ENCODE assay signal across 39 cellular contexts in genomic region chr7:7793921-7794320, GRCh38.
DNase-seq lines count a peak whose midpoint lies in the region; ATAC-seq and TF ChIP-seq lines count a peak whose summit lies in the region.
"Had no signal": no experiment of that assay in that cellular context is flagged by ENCODE, and none has a peak within 500 bp of the region (broad histone marks: within the 10 kb centered on the region; RNA-seq: fewer than 3 reads in every experiment).

No MANE protein-coding gene starts in this region.

- no peak overlapping the region for H3K14ac ChIP-seq in mesenchymal stem cell (ENCODE audit: low read length in 2 of 2)

- peaks cover 8% of the 10 kb centered on the region for H3K4me1 Mint-ChIP-seq in activated CD4-positive, alpha-beta memory T cell treated with anti-CD3 and anti-CD28 coated beads for 36 hours (ENCODE audit: low read depth)

- no peak overlapping the region for H2BK12ac ChIP-seq in mesenchymal stem cell (ENCODE audit: low read length in 2 of 2)

- no peak overlapping the region for H3K4ac ChIP-seq in mesenchymal stem cell (ENCODE audit: low read depth in 1 of 2, low read length in 2 of 2)

- H3K23ac ChIP-seq in mesenchymal stem cell (ENCODE audit: low read length in 2 of 2), result no peak overlapping the region

- no peak for TF ChIP-seq CTCF in HEK293 (tag by site-specific recombination; IDR thresholded peaks at IDR 0.05)

- peak overlapping the region; percentile 46 for H4K8ac ChIP-seq in mesenchymal stem cell (ENCODE audit: low read length)

- H3K27ac Mint-ChIP-seq in activated CD4-positive, alpha-beta memory T cell treated with anti-CD3 and anti-CD28 coated beads for 36 hours, result no peak overlapping the region
- H3K27ac Mint-ChIP-seq: activated naive CD4-positive, alpha-beta T cell treated with anti-CD3 and anti-CD28 coated beads, Interleukin-2, amount 50 U/mL, for 24 hours; stimulated activated naive CD8-positive, alpha-beta T cell treated with anti-CD3 and anti-CD28 coated beads, Interleukin-15, Interleukin-2, amounts not matched to agents 100 ng/mL and 50 ng/mL, for 24 hours; T-cell had no signal

- no peak for ATAC-seq in HG03196 (IDR thresholded peaks at IDR 0.05; ENCODE audit: unreplicated experiment)
- no peak for ATAC-seq in GM18873 (IDR thresholded peaks at IDR 0.05; ENCODE audit: low FRiP score, unreplicated experiment)
- ATAC-seq: foreskin keratinocyte, HepG2, right cardiac atrium, T-cell had no signal

- H2BK120ac ChIP-seq in mesenchymal stem cell (ENCODE audit: low read depth, low read length), result no peak overlapping the region

- H3K79me1 ChIP-seq in mesenchymal stem cell (replicated peaks; ENCODE audit: low read length, poor library complexity, severe bottlenecking), result peaks cover 2% of the 10 kb centered on the region

- H2BK15ac ChIP-seq in mesenchymal stem cell (ENCODE audit: low read depth, poor library complexity, severe bottlenecking), result no peak overlapping the region

- WGBS in mesenchymal stem cell, result no CpG with 5 or more reads among the region's 1 CpG

- H3K9me3 Mint-ChIP-seq in activated CD4-positive, alpha-beta memory T cell treated with anti-CD3 and anti-CD28 coated beads for 36 hours, result no peaks in the 10 kb centered on the region
- H3K9me3 Mint-ChIP-seq: activated naive CD4-positive, alpha-beta T cell treated with anti-CD3 and anti-CD28 coated beads, Interleukin-2, amount 50 U/mL, for 24 hours; stimulated activated naive CD8-positive, alpha-beta T cell treated with anti-CD3 and anti-CD28 coated beads, Interleukin-15, Interleukin-2, amounts not matched to agents 100 ng/mL and 50 ng/mL, for 24 hours; T-cell had no signal

- H3K27ac ChIP-seq in HEK293 (ENCODE audit: extremely low read depth, low read depth, low read length), result no peak overlapping the region
- no peak overlapping the region for H3K27ac ChIP-seq in mesenchymal stem cell (ENCODE audit: low read length, poor library complexity, severe bottlenecking)
- H3K27ac ChIP-seq: C4-2B, foreskin keratinocyte, HL-60, left lung, neutrophil, SJCRH30, spleen, thoracic aorta, WERI-Rb-1 had no signal

- H3K9me3 ChIP-seq in HEK293 (ENCODE audit: control insufficient read depth, insufficient read depth, low read depth, low read length), result no peaks in the 10 kb centered on the region
- no peaks in the 10 kb centered on the region for H3K9me3 ChIP-seq in mesenchymal stem cell (ENCODE audit: control insufficient read depth, low read length)
- H3K9me3 ChIP-seq: left lung, neutrophil, SJCRH30, thoracic aorta had no signal

- no peak overlapping the region for H2AK5ac ChIP-seq in mesenchymal stem cell (ENCODE audit: low read length, severe bottlenecking)

- H2BK5ac ChIP-seq in mesenchymal stem cell (ENCODE audit: low read depth, low read length, poor library complexity, severe bottlenecking), result no peak overlapping the region

- H2AFZ ChIP-seq in mesenchymal stem cell (ENCODE audit: low read depth, low read length), result no peak overlapping the region

- CTCF ChIA-PET in HEK293 (lab: Yijun Ruan, JAX), result no interaction called here
- CTCF ChIA-PET in activated CD4-positive, alpha-beta memory T cell treated with anti-CD3 and anti-CD28 coated beads for 36 hours (lab: Charles Lee), result no interaction called here

- H3K27me3 Mint-ChIP-seq in activated CD4-positive, alpha-beta memory T cell treated with anti-CD3 and anti-CD28 coated beads for 36 hours, result no peaks in the 10 kb centered on the region
- H3K27me3 Mint-ChIP-seq: activated naive CD4-positive, alpha-beta T cell treated with anti-CD3 and anti-CD28 coated beads, Interleukin-2, amount 50 U/mL, for 24 hours; stimulated activated naive CD8-positive, alpha-beta T cell treated with anti-CD3 and anti-CD28 coated beads, Interleukin-15, Interleukin-2, amounts not matched to agents 100 ng/mL and 50 ng/mL, for 24 hours; T-cell had no signal

- no peak overlapping the region for H4K91ac ChIP-seq in mesenchymal stem cell (ENCODE audit: low read length)

- peak overlapping the region in 1 of 2 experiments; percentile 69 for H3K18ac ChIP-seq in mesenchymal stem cell (ENCODE audit: low read depth in 1 of 2, low read length in 2 of 2)

- intact Hi-C loops in activated CD4-positive, alpha-beta memory T cell treated with anti-CD3 and anti-CD28 coated beads for 36 hours (cut with micrococcal nuclease), result no loop called here

- POLR2A ChIA-PET in HEK293 (lab: Yijun Ruan, JAX), result no interaction called here
- POLR2A ChIA-PET in activated CD4-positive, alpha-beta memory T cell treated with anti-CD3 and anti-CD28 coated beads for 36 hours (lab: Charles Lee), result no interaction called here

- H3K27me3 ChIP-seq in mesenchymal stem cell (ENCODE audit: control insufficient read depth in 1 of 2, insufficient read depth in 1 of 2, low read length in 2 of 2), result no peaks in the 10 kb centered on the region
- H3K27me3 ChIP-seq: foreskin keratinocyte, left lung, neutrophil, SJCRH30, spleen had no signal

- H3K36me3 Mint-ChIP-seq in activated CD4-positive, alpha-beta memory T cell treated with anti-CD3 and anti-CD28 coated beads for 36 hours, result peaks cover 34% of the 10 kb centered on the region

- H3K9ac ChIP-seq in mesenchymal stem cell (ENCODE audit: low read length), result no peak overlapping the region

- H3K4me1 ChIP-seq in HEK293 (ENCODE audit: control insufficient read depth, insufficient read depth, low read length), result peaks cover 3% of the 10 kb centered on the region; the same call in 1 of the 2 replicates
- peaks cover 2% of the 10 kb centered on the region for H3K4me1 ChIP-seq in mesenchymal stem cell (ENCODE audit: control insufficient read depth, insufficient read depth, low read depth, low read length)
- H3K4me1 ChIP-seq: left lung, SJCRH30 had no signal

- H3K4me3 ChIP-seq in HEK293 (ENCODE audit: low read depth, low read length) (no peak overlapping the region), mesenchymal stem cell (ENCODE audit: insufficient read depth in 1 of 2, low read depth in 1 of 2, low read length in 2 of 2) (no peak overlapping the region)
- H3K4me3 ChIP-seq: left lung, SJCRH30, spleen, thoracic aorta had no signal

- no peak overlapping the region for H3K4me3 Mint-ChIP-seq in activated CD4-positive, alpha-beta memory T cell treated with anti-CD3 and anti-CD28 coated beads for 36 hours
- H3K4me3 Mint-ChIP-seq: activated naive CD4-positive, alpha-beta T cell treated with anti-CD3 and anti-CD28 coated beads, Interleukin-2, amount 50 U/mL, for 24 hours; stimulated activated naive CD8-positive, alpha-beta T cell treated with anti-CD3 and anti-CD28 coated beads, Interleukin-15, Interleukin-2, amounts not matched to agents 100 ng/mL and 50 ng/mL, for 24 hours; T-cell had no signal

- H3K36me3 ChIP-seq in HEK293 (ENCODE audit: control insufficient read depth in 2 of 2, insufficient read depth in 1 of 2, low read length in 2 of 2), result no peaks in the 10 kb centered on the region
- H3K36me3 ChIP-seq in mesenchymal stem cell (ENCODE audit: control insufficient read depth in 1 of 2, insufficient read depth in 2 of 2, low read depth in 1 of 2, low read length in 2 of 2), result no peaks in the 10 kb centered on the region
- H3K36me3 ChIP-seq: left lung, SJCRH30, thoracic aorta, WERI-Rb-1 had no signal

- DNase-seq in AG20443 (ENCODE audit: low spot score) (peak; percentile 63), amniotic epithelial cell (ENCODE audit: low read depth) (peak; percentile 58), mesenchymal stem cell (no peak), NCI-H345 (lab: John Stamatoyannopoulos, UW) (no peak)
- DNase-seq in activated CD4-positive, alpha-beta memory T cell treated with anti-CD3 and anti-CD28 coated beads for 36 hours, result no peak
- DNase-seq: activated CD4-positive, alpha-beta T cell treated with anti-CD3 and anti-CD28 coated beads for 48 hours; activated CD8-positive, alpha-beta memory T cell treated with anti-CD3 and anti-CD28 coated beads for 24 hours; activated T-cell treated with anti-CD3 and anti-CD28 coated beads for 4 hours; aorta; COR-L47; DMS79 treated with DMSO at 0.1 percent for 48 hours; effector memory CD4-positive, alpha-beta T cell; erythroblast; foreskin keratinocyte; GF-D8; head of caudate nucleus; islet precursor cell; Karpas-422; left lung; NCI-H1417 treated with DMSO at 0.1 percent for 48 hours; posterior cingulate gyrus; right cardiac atrium; RPMI8226; SJCRH30; spleen; stimulated activated CD4-positive, alpha-beta T cell treated with anti-CD3 and anti-CD28 coated beads, Interleukin-2, amount 100 ng/mL, for 24 hours; stimulated activated CD8-positive, alpha-beta memory T cell treated with anti-CD3 and anti-CD28 coated beads, Interleukin-4, amount 100 ng/mL, for 48 hours; T-cell; WERI-Rb-1 had no signal

- no peak overlapping the region for H3K4me2 ChIP-seq in mesenchymal stem cell (ENCODE audit: low read length, poor library complexity, severe bottlenecking)

TF ChIP-seq in HEK293, 187 proteins besides CTCF, POLR2A, EP300 and RAD21:
- TF ChIP-seq ZNF449 (tag by site-specific recombination; IDR thresholded peaks at IDR 0.05) (peak; percentile 66; the same call in 1 of the 2 replicates), ZBTB8A (tag by site-specific recombination; IDR thresholded peaks at IDR 0.05) (0 out of 2 replicates have a peak, but pooled peaks have one; percentile 17), ZBTB26 (tag by site-specific recombination; optimal IDR thresholded peaks at IDR 0.05) (no peak)

Comparison
In these comparisons a context has a peak if more than half of its experiments do, and no peak if none do; other contexts are left out.
1. DNase-seq: peak in AG20443 (single experiment) and amniotic epithelial cell (single experiment); none in mesenchymal stem cell (single experiment), NCI-H345 (single experiment) and activated CD4-positive, alpha-beta memory T cell treated with anti-CD3 and anti-CD28 coated beads for 36 hours (single experiment).